16 cellular contexts compared by ENCODE assay signal in genomic region chrX:34813618-34814017, GRCh38.
"Had no signal": no experiment of that assay in that cellular context is flagged by ENCODE, and none has a peak within 500 bp of the region (broad histone marks: within the 10 kb centered on the region; RNA-seq: fewer than 3 reads in every experiment).

No MANE protein-coding gene starts in this region.

- H2AFZ ChIP-seq: hepatocyte had no signal

- H3K36me3 ChIP-seq: ascending aorta, gastrocnemius medialis, ovary, suprapubic skin, upper lobe of right lung had no signal

- H3K4me2 ChIP-seq: hepatocyte had no signal

- H3K9me3 ChIP-seq: ascending aorta, gastrocnemius medialis, ovary, suprapubic skin, upper lobe of right lung had no signal

- ATAC-seq: activated T-cell treated with anti-CD3 and anti-CD28 coated beads, Interleukin-2, amount 50 U/mL, for 72 hours; gastrocnemius medialis; T-cell; upper lobe of right lung had no signal

- H3K27me3 ChIP-seq: ascending aorta, gastrocnemius medialis, hepatocyte, ovary, suprapubic skin, upper lobe of right lung had no signal

- H3K79me2 ChIP-seq: hepatocyte had no signal

- DNase-seq: activated CD4-positive, alpha-beta memory T cell treated with anti-CD3 and anti-CD28 coated beads for 36 hours; activated gamma-delta T cell treated with Interleukin-2 at 50 U/mL for 16 hours; activated naive CD8-positive, alpha-beta T cell treated with anti-CD3 and anti-CD28 coated beads for 36 hours; activated T-cell treated with anti-CD3 and anti-CD28 coated beads, Interleukin-2, amount 50 U/mL, for 72 hours; erythroblast; gastrocnemius medialis; ovary; stimulated activated CD4-positive, alpha-beta T cell treated with anti-CD3 and anti-CD28 coated beads, Interleukin-2, amount 100 ng/mL, for 48 hours; stimulated activated naive CD4-positive, alpha-beta T cell treated with Interleukin-2 at 50 U/mL for 16 hours; T-cell; T1000; upper lobe of right lung had no signal

- H3K4me3 ChIP-seq: ascending aorta, gastrocnemius medialis, hepatocyte, ovary, suprapubic skin, upper lobe of right lung had no signal

- H3K27ac ChIP-seq: ascending aorta, gastrocnemius medialis, hepatocyte, ovary, suprapubic skin, upper lobe of right lung, VCaP had no signal

- H3K4me1 ChIP-seq: gastrocnemius medialis, suprapubic skin, upper lobe of right lung had no signal
